18 cellular contexts compared by ENCODE assay signal in the genomic region with DNA sequence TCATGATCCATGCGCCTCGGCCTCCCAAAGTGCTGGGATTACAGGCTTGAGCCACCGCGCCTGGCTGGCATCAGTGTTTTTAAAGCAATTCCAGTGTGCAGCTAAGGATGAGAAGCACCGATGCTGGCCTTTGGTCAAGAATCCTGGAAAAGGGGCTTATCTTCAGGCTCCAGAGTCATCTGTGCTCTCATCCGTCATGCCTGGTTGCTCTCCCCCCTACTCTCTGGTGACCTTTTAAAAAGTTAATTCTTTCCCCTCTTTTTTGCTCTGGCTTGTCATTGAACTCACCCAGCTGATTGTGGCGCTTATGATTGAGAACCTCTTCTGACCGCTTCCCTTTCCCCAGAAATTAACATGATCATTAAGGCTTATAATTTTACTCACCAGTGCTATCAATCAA. TPM values are rescaled to one million over a fixed set of nuclear protein-coding genes. Genes with fewer than 3 reads are reported as not detected.
DNase-seq lines count a peak whose midpoint lies in the region; ATAC-seq lines count a peak whose summit lies in the region.
"Had no signal": no experiment of that assay in that cellular context is flagged by ENCODE, and none has a peak within 500 bp of the region (broad histone marks: within the 10 kb centered on the region; RNA-seq: fewer than 3 reads in every experiment).

No MANE protein-coding gene starts in this region.

- DNase-seq in SK-N-DZ (ENCODE audit: low spot score) (peak; percentile 28), islet precursor cell (peak; percentile 21), NCI-H187 (lab: John Stamatoyannopoulos, UW) (no peak), left cardiac atrium (no peak)
- DNase-seq: C1 segment of cervical spinal cord; Calu3; CD4-positive, alpha-beta memory T cell; COR-L47; DMS53; DMS79 treated with DMSO at 0.1 percent for 48 hours; GF-D8; H9 had no signal

- intact Hi-C loops in left cardiac atrium (cut with DNase I), result no loop called here

- no peaks in the 10 kb centered on the region for H4K20me1 ChIP-seq in BLaER1

- no peaks in the 10 kb centered on the region for H3K36me3 ChIP-seq in BLaER1

- no peak overlapping the region for H3K9ac ChIP-seq in BLaER1

- no peaks in the 10 kb centered on the region for H3K9me3 ChIP-seq in BLaER1

- H3K4me2 ChIP-seq in BLaER1, result peak overlapping the region; percentile 27
- H3K4me2 ChIP-seq: GM23338 had no signal

- no peak overlapping the region for H3K27ac ChIP-seq in BLaER1

- ATAC-seq in HG02970 (IDR thresholded peaks at IDR 0.05; ENCODE audit: low FRiP score, unreplicated experiment) (no peak), left cardiac atrium (no peak)
- ATAC-seq: GM23338, HCT116 had no signal

- H3K4me3 ChIP-seq in BLaER1, result no peak overlapping the region
- H3K4me3 ChIP-seq: GM23338 had no signal

- peaks cover 16% of the 10 kb centered on the region for H3K4me1 ChIP-seq in BLaER1

- no peaks in the 10 kb centered on the region for H3K27me3 ChIP-seq in BLaER1

RNA-seq across cellular contexts. Expression of gene NR2E1, which starts 28.7 kb away (rescaled TPM):
- polyA plus RNA-seq in SK-N-DZ (2014; cell fraction: cytosol; rRNA removed), result not detected in 2 replicates
- polyA plus RNA-seq in SK-N-DZ (2014; cell fraction: nucleus; rRNA removed), result not detected in 2 replicates
- total RNA-seq in left cardiac atrium, result not detected
- total RNA-seq: A172; A673; Calu3; CD4-positive, alpha-beta memory T cell; GM23338; H9 had no signal
- polyA plus RNA-seq: CD4-positive, alpha-beta memory T cell; GM23338 had no signal

Comparison
In these comparisons a context has a peak if more than half of its experiments do, and no peak if none do; other contexts are left out.
1. DNase-seq: peak in SK-N-DZ (single experiment) and islet precursor cell (single experiment); none in NCI-H187 (0 of 2) and left cardiac atrium (single experiment).